Comparison of ENCODE assay signal across 8 cellular contexts in the genomic region with DNA sequence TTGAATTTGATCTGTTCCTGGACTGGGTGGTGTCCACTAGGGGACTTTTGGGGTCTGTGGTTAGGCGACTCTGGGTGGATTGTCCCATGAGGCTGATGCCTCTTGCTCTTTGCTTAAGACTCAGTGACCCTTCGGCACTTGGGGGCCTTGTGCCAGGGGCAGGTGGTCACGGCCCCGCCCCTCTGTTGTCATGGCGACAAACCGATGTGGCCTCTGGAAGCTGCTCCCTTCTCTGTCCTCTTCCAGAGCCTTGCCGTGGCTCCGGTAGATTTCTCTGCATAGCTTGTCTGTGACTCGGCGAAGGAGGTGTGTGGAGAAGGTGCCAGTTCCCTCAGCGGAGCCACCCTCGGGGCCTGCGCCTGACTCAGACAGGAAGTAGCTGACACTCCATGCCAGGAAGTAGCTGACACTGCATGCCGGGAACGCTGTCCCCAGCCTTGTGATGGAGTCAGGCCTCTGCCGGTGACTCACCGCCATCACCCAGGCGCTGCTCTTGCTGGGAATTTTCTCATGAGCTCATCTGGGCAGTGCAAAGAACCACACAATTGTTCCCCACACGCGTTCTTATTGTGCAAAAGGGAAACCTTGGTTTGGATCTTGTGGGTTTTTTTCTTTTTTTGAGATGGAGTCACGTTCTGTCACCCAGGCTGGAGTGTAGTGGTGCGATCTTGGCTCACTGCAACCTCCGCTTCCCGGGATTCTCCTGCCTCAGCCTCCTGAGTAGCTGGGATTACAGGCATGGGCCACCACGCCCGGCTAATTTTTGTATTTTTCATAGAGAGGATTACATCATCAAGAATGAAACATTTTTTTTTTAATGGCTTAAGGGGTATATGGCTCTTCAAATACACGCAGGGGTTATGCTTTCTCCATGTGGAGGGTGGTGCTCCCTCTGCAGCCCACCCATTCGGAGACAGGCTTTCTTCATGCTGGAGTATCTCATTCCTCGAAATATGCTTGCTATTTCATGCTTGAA.
DNase-seq lines count a peak whose midpoint lies in the region; ATAC-seq, FAIRE-seq and TF ChIP-seq lines count a peak whose summit lies in the region.

No MANE protein-coding gene starts in this region.

- H3K9me3 Mint-ChIP-seq in WTC11: no peaks in the 10 kb centered on the region

- no peaks in the 10 kb centered on the region for H3K27me3 Mint-ChIP-seq in WTC11 (ENCODE audit: low read depth)

- H3K4me1 Mint-ChIP-seq in WTC11: peaks cover 26% of the 10 kb centered on the region

- H3K27ac Mint-ChIP-seq in WTC11: no peak overlapping the region

- DNase-seq in AG04450 (ENCODE audit: low read depth, low spot score) (peak; percentile 85), GM19239 (ENCODE audit: insufficient read length, low spot score) (peak; percentile 50), HL-60 (ENCODE audit: low read depth in 1 of 2, low spot score in 1 of 2) (peak; percentile 79 to 83), WTC11 (ENCODE audit: low spot score) (peak; percentile 43), brain pericyte (ENCODE audit: low read depth, low spot score) (peak; percentile 57), islet precursor cell (peak; percentile 100), NCI-H524 (lab: John Stamatoyannopoulos, UW) (no peak)
- DNase-seq in stimulated activated CD4-positive, alpha-beta T cell treated with anti-CD3 and anti-CD28 coated beads, Interleukin-12 subunit alpha, Interleukin-12 subunit beta, amount 100 ng/mL, for 4 hours: peak; percentile 78

- peak; percentile 65 for ATAC-seq in WTC11

- FAIRE-seq in GM19239 (lab: Jason Lieb, UNC): peak; percentile 58

- no peaks in the 10 kb centered on the region for H3K9me3 ChIP-seq in AG04450 (ENCODE audit: control insufficient read depth, insufficient read depth, low read length)

- no peak overlapping the region for H3K4me3 Mint-ChIP-seq in WTC11

- H3K36me3 Mint-ChIP-seq in WTC11: peaks cover 3% of the 10 kb centered on the region

- H3K4me3 ChIP-seq in AG04450 (ENCODE audit: low read depth, low read length) (peak overlapping the region; percentile 31), HL-60 (replicated peaks; ENCODE audit: insufficient read depth, low read length) (peak overlapping the region; percentile 31)

- CTCF ChIA-PET in AG04450 (lab: Charles Lee): interaction anchor here (1.4 kb wide), 1 partner anchor 72 kb away, joined by 4 read pairs; the partner anchor contains the start of gene PFKFB3
- CTCF ChIA-PET in WTC11 (lab: Charles Lee): interaction anchor here (0.9 to 2.5 kb wide), 4 partner anchors 10 to 127 kb away, joined by 3 to 9 read pairs (median 4); partner anchors contain the start of gene PFKFB3

- POLR2A ChIA-PET in AG04450 (lab: Yijun Ruan, JAX): interaction anchor here (0.6 to 1.0 kb wide), 3 partner anchors 73 to 124 kb away, joined by 3 to 6 read pairs (median 3); partner anchors contain the start of gene PFKFB3
- POLR2A ChIA-PET in WTC11 (lab: Charles Lee): no interaction called here

- TF ChIP-seq CTCF in AG04450 (IDR thresholded peaks at IDR 0.05; ENCODE audit: low read depth, low read length): peak; percentile 32
- no peak for TF ChIP-seq CTCF in HL-60 (IDR thresholded peaks at IDR 0.05; ENCODE audit: insufficient read depth, low read length)
- TF ChIP-seq CTCF in WTC11 (IDR thresholded peaks at IDR 0.05): no peak

- H3K27me3 ChIP-seq in AG04450 (ENCODE audit: control insufficient read depth, insufficient read depth, low read length): no peaks in the 10 kb centered on the region
- H3K27me3 ChIP-seq in HL-60 (ENCODE audit: insufficient read depth, poor library complexity, severe bottlenecking): no peaks in the 10 kb centered on the region

- H3K27ac ChIP-seq in AG04450 (ENCODE audit: low read depth, low read length) (peak overlapping the region; percentile 93), HL-60 (replicated peaks) (peak overlapping the region; percentile 61)

TF ChIP-seq in WTC11, 78 proteins besides CTCF, POLR2A, EP300 and RAD21:
- no peak for TF ChIP-seq GABPB1 (CRISPR knock-in tag; IDR thresholded peaks at IDR 0.05)
- no peak for TF ChIP-seq KAT7 (CRISPR knock-in tag; IDR thresholded peaks at IDR 0.05; ENCODE audit: borderline replicate concordance)
- no peak for TF ChIP-seq NR1H2 (CRISPR knock-in tag; IDR thresholded peaks at IDR 0.05)
- no peak for TF ChIP-seq GTF2I (CRISPR knock-in tag; conservative IDR thresholded peaks at IDR 0.05)

Comparison
In these comparisons a context has a peak if more than half of its experiments do, and no peak if none do; other contexts are left out.
1. DNase-seq: peak in AG04450 (single experiment), GM19239 (single experiment), HL-60 (2 of 2), WTC11 (single experiment), brain pericyte (single experiment), islet precursor cell (single experiment) and stimulated activated CD4-positive, alpha-beta T cell treated with anti-CD3 and anti-CD28 coated beads, Interleukin-12 subunit alpha, Interleukin-12 subunit beta, amount 100 ng/mL, for 4 hours (single experiment); none in NCI-H524 (0 of 2).